In genomic region chr11:27723685-27724084, GRCh38 we compare ENCODE assay signal across 22 cellular contexts. TPM values are rescaled to one million over a fixed set of nuclear protein-coding genes. Genes with fewer than 3 reads are reported as not detected.
A peak's percentile ranks its signal among the peaks of the same experiment; 100 is the strongest.
DNase-seq lines count a peak whose midpoint lies in the region; ATAC-seq and TF ChIP-seq lines count a peak whose summit lies in the region.
"Had no signal": no experiment of that assay in that cellular context is flagged by ENCODE, and none has a peak within 500 bp of the region (broad histone marks: within the 10 kb centered on the region; RNA-seq: fewer than 3 reads in every experiment).

No MANE protein-coding gene starts in this region.

- peaks cover 3% of the 10 kb centered on the region for H3K36me3 Mint-ChIP-seq in activated naive CD4-positive, alpha-beta T cell treated with anti-CD3 and anti-CD28 coated beads, Interleukin-2, amount 10 ng/mL, durations not matched to agents 7 days and 5 days
- no peaks in the 10 kb centered on the region for H3K36me3 Mint-ChIP-seq in progenitor cell of endocrine pancreas (ENCODE audit: insufficient read depth)
- no peaks in the 10 kb centered on the region for H3K36me3 Mint-ChIP-seq in activated CD4-positive, alpha-beta T cell treated with anti-CD3 and anti-CD28 coated beads for 36 hours (ENCODE audit: low read depth)

- H3K4me3 ChIP-seq in choroid plexus epithelial cell (ENCODE audit: low read depth, low read length) (no peak overlapping the region), retinal pigment epithelial cell (ENCODE audit: low read length) (no peak overlapping the region)
- H3K4me3 ChIP-seq: tibial nerve had no signal

- H3K9me3 Mint-ChIP-seq in activated naive CD4-positive, alpha-beta T cell treated with anti-CD3 and anti-CD28 coated beads, Interleukin-2, amount 10 ng/mL, durations not matched to agents 7 days and 5 days, result peaks cover 3% of the 10 kb centered on the region
- no peaks in the 10 kb centered on the region for H3K9me3 Mint-ChIP-seq in progenitor cell of endocrine pancreas (ENCODE audit: low read depth)
- H3K9me3 Mint-ChIP-seq in activated CD4-positive, alpha-beta T cell treated with anti-CD3 and anti-CD28 coated beads for 36 hours (ENCODE audit: low read depth), result peaks cover 2% of the 10 kb centered on the region

- POLR2A ChIA-PET in activated CD4-positive, alpha-beta T cell treated with anti-CD3 and anti-CD28 coated beads for 36 hours (lab: Charles Lee), result no interaction called here

- DNase-seq in EL (peak; percentile 41), M059J (ENCODE audit: low read depth) (peak; percentile 59), choroid plexus epithelial cell (ENCODE audit: low read depth) (peak; percentile 39), retinal pigment epithelial cell (ENCODE audit: low read depth) (no peak), progenitor cell of endocrine pancreas (ENCODE audit: low spot score, unreplicated experiment) (no peak)
- no peak for DNase-seq in activated naive CD4-positive, alpha-beta T cell treated with anti-CD3 and anti-CD28 coated beads, Interleukin-2, amount 10 ng/mL, durations not matched to agents 7 days and 5 days
- no peak for DNase-seq in activated CD4-positive, alpha-beta T cell treated with anti-CD3 and anti-CD28 coated beads for 36 hours
- DNase-seq: activated CD4-positive, alpha-beta T cell treated with anti-CD3 and anti-CD28 coated beads, Interleukin-2, amount 50 U/mL, for 48 hours; activated gamma-delta T cell; amniotic stem cell; DMS 273 treated with DMSO at 0.1 percent for 48 hours; effector memory CD4-positive, alpha-beta T cell; GF-D8; head of caudate nucleus; immature natural killer cell; Karpas-422; NCI-H1105; NCI-H510A treated with DMSO at 0.1 percent for 48 hours; occipital lobe; stimulated activated naive CD8-positive, alpha-beta T cell treated with anti-CD3 and anti-CD28 coated beads, Interleukin-15, Interleukin-2, amounts not matched to agents 100 U/mL and 50 U/mL, for 24 hours had no signal

- no peak for ATAC-seq in activated CD4-positive, alpha-beta T cell treated with anti-CD3 and anti-CD28 coated beads for 36 hours
- ATAC-seq: sciatic nerve; stimulated activated naive CD8-positive, alpha-beta T cell treated with anti-CD3 and anti-CD28 coated beads, Interleukin-15, Interleukin-2, amounts not matched to agents 100 U/mL and 50 U/mL, for 24 hours had no signal

- no peaks in the 10 kb centered on the region for H3K4me1 Mint-ChIP-seq in activated naive CD4-positive, alpha-beta T cell treated with anti-CD3 and anti-CD28 coated beads, Interleukin-2, amount 10 ng/mL, durations not matched to agents 7 days and 5 days
- peaks cover 11% of the 10 kb centered on the region for H3K4me1 Mint-ChIP-seq in progenitor cell of endocrine pancreas (ENCODE audit: low read depth)
- peaks cover 4% of the 10 kb centered on the region for H3K4me1 Mint-ChIP-seq in activated CD4-positive, alpha-beta T cell treated with anti-CD3 and anti-CD28 coated beads for 36 hours

- TF ChIP-seq CTCF in choroid plexus epithelial cell (conservative IDR thresholded peaks at IDR 0.05; ENCODE audit: low read depth, low read length) (peak; percentile 46), retinal pigment epithelial cell (conservative IDR thresholded peaks at IDR 0.05; ENCODE audit: low read depth, low read length) (peak; percentile 23), progenitor cell of endocrine pancreas (IDR thresholded peaks at IDR 0.05; ENCODE audit: unreplicated experiment) (no peak)

- intact Hi-C loops in activated CD4-positive, alpha-beta T cell treated with anti-CD3 and anti-CD28 coated beads for 36 hours (cut with DNase I, micrococcal nuclease), result no loop called here

- CTCF ChIA-PET in activated naive CD4-positive, alpha-beta T cell treated with anti-CD3 and anti-CD28 coated beads, Interleukin-2, amount 10 ng/mL, durations not matched to agents 7 days and 5 days (lab: Charles Lee), result no interaction called here
- CTCF ChIA-PET in activated CD4-positive, alpha-beta T cell treated with anti-CD3 and anti-CD28 coated beads for 36 hours (lab: Charles Lee), result no interaction called here

- H3K4me3 Mint-ChIP-seq in activated naive CD4-positive, alpha-beta T cell treated with anti-CD3 and anti-CD28 coated beads, Interleukin-2, amount 10 ng/mL, durations not matched to agents 7 days and 5 days, result no peak overlapping the region
- H3K4me3 Mint-ChIP-seq in progenitor cell of endocrine pancreas (ENCODE audit: low read depth), result no peak overlapping the region
- H3K4me3 Mint-ChIP-seq in activated CD4-positive, alpha-beta T cell treated with anti-CD3 and anti-CD28 coated beads for 36 hours, result no peak overlapping the region
- H3K4me3 Mint-ChIP-seq: immature natural killer cell had no signal

- H3K27me3 Mint-ChIP-seq in activated naive CD4-positive, alpha-beta T cell treated with anti-CD3 and anti-CD28 coated beads, Interleukin-2, amount 10 ng/mL, durations not matched to agents 7 days and 5 days, result peaks cover 45% of the 10 kb centered on the region
- H3K27me3 Mint-ChIP-seq in progenitor cell of endocrine pancreas, result peaks cover 82% of the 10 kb centered on the region
- H3K27me3 Mint-ChIP-seq in activated CD4-positive, alpha-beta T cell treated with anti-CD3 and anti-CD28 coated beads for 36 hours, result peaks cover 49% of the 10 kb centered on the region

- H3K27ac Mint-ChIP-seq in activated naive CD4-positive, alpha-beta T cell treated with anti-CD3 and anti-CD28 coated beads, Interleukin-2, amount 10 ng/mL, durations not matched to agents 7 days and 5 days, result no peak overlapping the region
- H3K27ac Mint-ChIP-seq in progenitor cell of endocrine pancreas, result no peak overlapping the region
- H3K27ac Mint-ChIP-seq in activated CD4-positive, alpha-beta T cell treated with anti-CD3 and anti-CD28 coated beads for 36 hours, result no peak overlapping the region
- H3K27ac Mint-ChIP-seq: immature natural killer cell had no signal

RNA-seq across cellular contexts. Expression of gene BDNF, which starts 23.4 kb away (rescaled TPM):
- total RNA-seq in M059J (2014; rRNA removed; shearing (Covaris generic)), result 35.4 and 46.9 TPM in 2 replicates
- 2.7 and 3.5 TPM in 2 replicates for total RNA-seq in progenitor cell of endocrine pancreas
- total RNA-seq in activated CD4-positive, alpha-beta T cell treated with anti-CD3 and anti-CD28 coated beads for 36 hours, result not detected

Comparison
In these comparisons a context has a peak if more than half of its experiments do, and no peak if none do; other contexts are left out.
1. DNase-seq: peak in EL (single experiment), M059J (single experiment) and choroid plexus epithelial cell (single experiment); none in retinal pigment epithelial cell (single experiment), activated naive CD4-positive, alpha-beta T cell treated with anti-CD3 and anti-CD28 coated beads, Interleukin-2, amount 10 ng/mL, durations not matched to agents 7 days and 5 days (single experiment), progenitor cell of endocrine pancreas (single experiment) and activated CD4-positive, alpha-beta T cell treated with anti-CD3 and anti-CD28 coated beads for 36 hours (single experiment).